ENCODE assay signal across 9 cellular contexts in the genomic region with DNA sequence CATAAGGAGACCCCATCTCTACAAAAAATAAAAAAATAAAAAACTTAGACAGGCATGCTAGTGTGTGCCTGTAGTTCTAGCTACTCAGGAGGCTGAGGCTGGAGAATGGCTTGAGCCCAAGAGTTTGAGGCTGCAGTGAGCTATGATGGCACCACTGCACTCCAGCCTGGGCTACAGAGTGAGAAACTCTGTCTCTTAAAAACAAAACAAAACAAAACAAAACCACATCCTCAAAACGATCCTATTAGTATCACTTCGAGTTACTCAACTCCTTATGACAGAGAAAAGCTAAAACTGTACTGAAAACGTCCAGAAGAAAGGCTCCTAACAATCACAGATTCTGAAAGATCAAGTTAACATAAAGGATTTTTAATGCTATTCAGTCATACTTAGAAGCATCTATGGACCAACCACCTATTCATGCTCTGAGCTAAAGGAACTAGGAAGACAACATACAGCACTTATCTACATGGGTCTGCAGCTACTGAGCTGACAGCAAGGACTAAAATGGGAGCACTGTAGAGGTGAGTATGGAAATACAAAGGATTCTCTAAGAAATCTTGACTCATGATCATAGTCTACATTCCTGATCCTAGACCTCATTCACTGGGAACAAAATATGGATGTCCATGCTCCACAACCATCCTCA.
DNase-seq lines count a peak whose midpoint lies in the region; ATAC-seq and TF ChIP-seq lines count a peak whose summit lies in the region.
"Had no signal": no experiment of that assay in that cellular context is flagged by ENCODE, and none has a peak within 500 bp of the region (broad histone marks: within the 10 kb centered on the region; RNA-seq: fewer than 3 reads in every experiment).

No MANE protein-coding gene starts in this region.

- 60 to 77% methylated on average over 3 of the region's 3 CpGs for WGBS in lower leg skin, 2 donors

- H3K4me3 ChIP-seq in lower leg skin (ENCODE audit: low read depth, poor library complexity, severe bottlenecking) = no peak overlapping the region

- TF ChIP-seq POLR2A in lower leg skin (IDR thresholded peaks at IDR 0.05) = no peak

- no peak for TF ChIP-seq CTCF in lower leg skin (IDR thresholded peaks at IDR 0.05)

- ATAC-seq in GM18858 (IDR thresholded peaks at IDR 0.05; ENCODE audit: unreplicated experiment) (peak; percentile 98), GM21619 (IDR thresholded peaks at IDR 0.05; ENCODE audit: unreplicated experiment) (peak; percentile 94), HG03558 (IDR thresholded peaks at IDR 0.05; ENCODE audit: extremely low read depth, unreplicated experiment) (peak; percentile 96)
- ATAC-seq: HCT116 had no signal

- DNase-seq in iris pigment epithelial cell (ENCODE audit: low read depth) = peak; percentile 18
- no peak for DNase-seq in lower leg skin (ENCODE audit: low spot score in 2 of 2)
- no peak for DNase-seq in activated CD4-positive, alpha-beta T cell treated with anti-CD3 and anti-CD28 coated beads for 48 hours
- DNase-seq in GM03348 (ENCODE audit: low spot score) = no peak
- no peak for DNase-seq in activated CD4-positive, CD25-positive, alpha-beta regulatory T cell treated with anti-CD3 and anti-CD28 coated beads, Interleukin-2, amount 50 U/mL, for 72 hours

- intact Hi-C loops in lower leg skin (cut with DNase I; ENCODE audit: low total_unique reads) = no loop called here
